8 cellular contexts compared by ENCODE assay signal in genomic region chr10:124693396-124693795, GRCh38. TPM values are rescaled to one million over a fixed set of nuclear protein-coding genes. Genes with fewer than 3 reads are reported as not detected.
DNase-seq lines count a peak whose midpoint lies in the region; ATAC-seq and TF ChIP-seq lines count a peak whose summit lies in the region.

No MANE protein-coding gene starts in this region.

- no peaks in the 10 kb centered on the region for H3K9me3 Mint-ChIP-seq in activated T-cell treated with anti-CD3 and anti-CD28 coated beads, Interleukin-2, amount 50 U/mL, for 72 hours
- no peaks in the 10 kb centered on the region for H3K9me3 Mint-ChIP-seq in immature natural killer cell

- H3K27me3 ChIP-seq in tibial nerve (no peaks in the 10 kb centered on the region), tibial artery (no peaks in the 10 kb centered on the region)

- H3K4me1 ChIP-seq in tibial nerve (peaks cover 0 to 77% (median 49%) of the 10 kb centered on the region in 4 donors), tibial artery (no peaks in the 10 kb centered on the region)

- TF ChIP-seq EP300 in tibial nerve (IDR thresholded peaks at IDR 0.05): no peak

- H3K27ac Mint-ChIP-seq in activated T-cell treated with anti-CD3 and anti-CD28 coated beads, Interleukin-2, amount 50 U/mL, for 72 hours: no peak overlapping the region
- peak overlapping the region; percentile 100 for H3K27ac Mint-ChIP-seq in T-helper 17 cell
- H3K27ac Mint-ChIP-seq in immature natural killer cell: peak overlapping the region; percentile 75 to 98 (median 91)

- intact Hi-C loops in tibial artery (cut with DNase I; ENCODE audit: low total_unique reads): no loop called here

- TF ChIP-seq POLR2A in tibial nerve (IDR thresholded peaks at IDR 0.05): no peak

- H3K4me3 ChIP-seq in tibial nerve (no peak overlapping the region), tibial artery (no peak overlapping the region)

- H3K27ac ChIP-seq in tibial nerve: peak overlapping the region in 3 of 4 donors; percentile 41 to 98 (median 91)
- no peak overlapping the region for H3K27ac ChIP-seq in tibial artery

- no peaks in the 10 kb centered on the region for H3K27me3 Mint-ChIP-seq in activated T-cell treated with anti-CD3 and anti-CD28 coated beads, Interleukin-2, amount 50 U/mL, for 72 hours (ENCODE audit: low read depth)
- H3K27me3 Mint-ChIP-seq in T-helper 17 cell (no peaks in the 10 kb centered on the region), immature natural killer cell (ENCODE audit: low read depth in 3 of 3) (peaks cover 20 to 29% (median 22%) of the 10 kb centered on the region in 3 donors)

- H3K9me3 ChIP-seq in T-helper 17 cell (ENCODE audit: control insufficient read depth, low read length, poor library complexity, severe bottlenecking): no peaks in the 10 kb centered on the region
- no peaks in the 10 kb centered on the region for H3K9me3 ChIP-seq in tibial nerve
- no peaks in the 10 kb centered on the region for H3K9me3 ChIP-seq in tibial artery

- peaks cover 91% of the 10 kb centered on the region for H3K4me1 Mint-ChIP-seq in activated T-cell treated with anti-CD3 and anti-CD28 coated beads, Interleukin-2, amount 50 U/mL, for 72 hours (ENCODE audit: low read depth)
- H3K4me1 Mint-ChIP-seq in T-helper 17 cell (peaks cover 64% of the 10 kb centered on the region), immature natural killer cell (peaks cover 92 to 96% of the 10 kb centered on the region in 2 donors)

- H3K4me3 Mint-ChIP-seq in activated T-cell treated with anti-CD3 and anti-CD28 coated beads, Interleukin-2, amount 50 U/mL, for 72 hours: peak overlapping the region; percentile 35 to 38
- H3K4me3 Mint-ChIP-seq in T-helper 17 cell: peak overlapping the region; percentile 70
- H3K4me3 Mint-ChIP-seq in immature natural killer cell: peak overlapping the region in 3 of 5 donors; percentile 21 to 78 (median 45)

- no peak for TF ChIP-seq CTCF in tibial nerve (IDR thresholded peaks at IDR 0.05)
- TF ChIP-seq CTCF in tibial artery (IDR thresholded peaks at IDR 0.05): no peak

- 91 to 92% methylated on average over 13 of the region's 13 CpGs for WGBS in tibial nerve, 2 donors

- no peak for ATAC-seq in activated T-cell treated with anti-CD3 and anti-CD28 coated beads, Interleukin-2, amount 50 U/mL, for 72 hours (replicated peaks in 1 of 2)
- ATAC-seq in T-helper 17 cell: no peak
- no peak for ATAC-seq in GM19351 (IDR thresholded peaks at IDR 0.05; ENCODE audit: unreplicated experiment)
- no peak for ATAC-seq in HG02759 (IDR thresholded peaks at IDR 0.05; ENCODE audit: unreplicated experiment)

- no peak for DNase-seq in activated T-cell treated with anti-CD3 and anti-CD28 coated beads, Interleukin-2, amount 50 U/mL, for 72 hours
- no peak for DNase-seq in activated T-cell treated with anti-CD3 and anti-CD28 coated beads, Interleukin-2, amount 50 U/mL, for 48 hours
- DNase-seq in T-helper 17 cell (no peak), immature natural killer cell (no peak), tibial nerve (ENCODE audit: low spot score in 2 of 2) (no peak), tibial artery (no peak)

- peaks cover 12 to 23% of the 10 kb centered on the region in 2 donors for H3K36me3 Mint-ChIP-seq in activated T-cell treated with anti-CD3 and anti-CD28 coated beads, Interleukin-2, amount 50 U/mL, for 72 hours (ENCODE audit: insufficient read depth in 2 of 2)
- H3K36me3 Mint-ChIP-seq in T-helper 17 cell (ENCODE audit: low read depth) (peaks cover 8% of the 10 kb centered on the region), immature natural killer cell (peaks cover 23 to 44% (median 30%) of the 10 kb centered on the region in 3 donors)

- peaks cover 0 to 40% (median 0%) of the 10 kb centered on the region in 3 donors for H3K36me3 ChIP-seq in tibial nerve
- peaks cover 0 to 29% (median 28%) of the 10 kb centered on the region in 3 donors for H3K36me3 ChIP-seq in tibial artery

RNA-seq across cellular contexts. Expression of gene FAM53B, which starts 50.8 kb away (rescaled TPM):
- total RNA-seq in activated T-cell treated with anti-CD3 and anti-CD28 coated beads, Interleukin-2, amount 50 U/mL, for 72 hours: 10 to 100 TPM; 30.0 to 37.7 TPM
- total RNA-seq in T-helper 17 cell: 10 to 100 TPM; 68.5 to 69.2 TPM
- 10 to 100 TPM; 12.1 to 62.1 (median 23.8) TPM for polyA plus RNA-seq in immature natural killer cell
- total RNA-seq in tibial nerve: 10 to 100 TPM; 60.8 to 84.8 (median 78.8) TPM

Comparison
In these comparisons a context has a peak if more than half of its experiments do, and no peak if none do; other contexts are left out.
1. H3K27ac ChIP-seq: peak in tibial nerve (3 of 4); none in tibial artery (0 of 2).
2. Peak in every context shown above with its lines, with median percentiles within 50 percentile points of each other: H3K4me3 Mint-ChIP-seq.